8 cellular contexts compared by ENCODE assay signal in the genomic region with DNA sequence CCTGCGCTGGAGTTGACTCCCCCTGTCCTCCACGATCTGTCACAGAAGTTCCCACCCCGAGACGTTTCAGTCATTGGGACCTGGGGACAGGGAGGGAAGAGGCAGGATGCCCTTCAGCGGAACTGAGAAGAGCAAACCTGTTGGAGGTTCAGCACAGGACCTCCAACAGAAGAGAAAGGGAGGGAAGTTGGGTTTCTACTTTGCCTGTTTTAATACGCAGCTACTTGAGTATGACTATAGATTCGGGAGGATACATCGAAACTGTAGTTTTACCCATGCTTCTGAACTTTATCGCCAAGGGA.
DNase-seq lines count a peak whose midpoint lies in the region; ATAC-seq and TF ChIP-seq lines count a peak whose summit lies in the region.

No MANE protein-coding gene starts in this region.

- no peak for ATAC-seq in central memory CD8-positive, alpha-beta T cell (replicated peaks; ENCODE audit: extremely low read depth, poor library complexity, severe bottlenecking)
- no peak for ATAC-seq in GM19351 (IDR thresholded peaks at IDR 0.05; ENCODE audit: unreplicated experiment)

- H3K4me1 ChIP-seq in Loucy (ENCODE audit: insufficient read depth, low read length, poor library complexity, severe bottlenecking) (peaks cover 34% of the 10 kb centered on the region), muscle layer of duodenum (ENCODE audit: control insufficient read depth in 1 of 2, insufficient read depth in 2 of 2, low read length in 2 of 2) (peaks cover 6 to 13% of the 10 kb centered on the region in 2 donors)

- peak overlapping the region; percentile 81 for H3K4me3 Mint-ChIP-seq in central memory CD8-positive, alpha-beta T cell

- no peaks in the 10 kb centered on the region for H3K36me3 ChIP-seq in Loucy (ENCODE audit: insufficient read depth, low read length)
- peaks cover 2 to 8% of the 10 kb centered on the region in 2 donors for H3K36me3 ChIP-seq in muscle layer of duodenum (ENCODE audit: control insufficient read depth in 1 of 2, insufficient read depth in 2 of 2, low read length in 2 of 2)

- H3K9me3 Mint-ChIP-seq in central memory CD8-positive, alpha-beta T cell: no peaks in the 10 kb centered on the region

- peak overlapping the region; percentile 94 for H3K4me2 ChIP-seq in Loucy (ENCODE audit: low read depth, low read length, poor library complexity, severe bottlenecking)

- H3K27me3 ChIP-seq in Loucy (ENCODE audit: insufficient read depth, low read length, poor library complexity, severe bottlenecking) (peaks cover 13% of the 10 kb centered on the region), muscle layer of duodenum (ENCODE audit: low read depth, low read length) (no peaks in the 10 kb centered on the region)

- H4K20me1 ChIP-seq in Loucy (ENCODE audit: insufficient read depth, low read length, poor library complexity, severe bottlenecking): no peaks in the 10 kb centered on the region

- no peaks in the 10 kb centered on the region for H3K27me3 Mint-ChIP-seq in central memory CD8-positive, alpha-beta T cell

- peak overlapping the region; percentile 89 for H3K27ac Mint-ChIP-seq in central memory CD8-positive, alpha-beta T cell (ENCODE audit: low read depth)

- H3K9me3 ChIP-seq in Loucy (ENCODE audit: insufficient read depth, low read depth, low read length) (no peaks in the 10 kb centered on the region), muscle layer of duodenum (ENCODE audit: control insufficient read depth in 1 of 2, low read length in 2 of 2) (no peaks in the 10 kb centered on the region)

- no peak for TF ChIP-seq CTCF in Loucy (conservative IDR thresholded peaks at IDR 0.05; ENCODE audit: low read length)

- H3K4me1 Mint-ChIP-seq in central memory CD8-positive, alpha-beta T cell: peaks cover 34% of the 10 kb centered on the region

- DNase-seq in ELF-1 (ENCODE audit: low read depth, low spot score): peak; percentile 62
- DNase-seq in central memory CD8-positive, alpha-beta T cell (ENCODE audit: low spot score in 2 of 2): no peak
- no peak for DNase-seq in NK-92 treated with Interleukin-12 subunit alpha and Interleukin-12 subunit beta, amount 100 ng/mL, for 24 hours (lab: John Stamatoyannopoulos, UW)
- no peak for DNase-seq in activated CD4-positive, alpha-beta T cell treated with anti-CD3 and anti-CD28 coated beads for 1 hour
- no peak for DNase-seq in erythroblast (lab: John Stamatoyannopoulos, UW)

- no peaks in the 10 kb centered on the region for H3K9me2 ChIP-seq in Loucy (replicated peaks; ENCODE audit: low read depth, low read length)

- peaks cover 13% of the 10 kb centered on the region; the same call in 1 of the 2 replicates for H3F3A ChIP-seq in Loucy (ENCODE audit: low read depth)

- H2AFZ ChIP-seq in Loucy (ENCODE audit: low read length): peak overlapping the region; percentile 92

- peaks cover 17% of the 10 kb centered on the region for H3K36me3 Mint-ChIP-seq in central memory CD8-positive, alpha-beta T cell (ENCODE audit: insufficient read depth)

- TF ChIP-seq POLR2A in erythroblast (IDR thresholded peaks at IDR 0.05; ENCODE audit: low read length): no peak

- peak overlapping the region; percentile 98 for H3K27ac ChIP-seq in muscle layer of duodenum (ENCODE audit: low read length)

- H3K4me3 ChIP-seq in Loucy (ENCODE audit: low read length, poor library complexity, severe bottlenecking) (peak overlapping the region; percentile 77), muscle layer of duodenum (ENCODE audit: low read depth in 1 of 2, low read length in 2 of 2) (peak overlapping the region; percentile 59 to 98)

- peak overlapping the region; percentile 88 for H3K9ac ChIP-seq in Loucy (ENCODE audit: low read depth, low read length, poor library complexity, severe bottlenecking)

- peaks cover 19% of the 10 kb centered on the region for H3K79me2 ChIP-seq in Loucy (ENCODE audit: insufficient read depth, low read length)
